In genomic region chr13:27847669-27848068, GRCh38 we compare ENCODE assay signal across 10 cellular contexts. TPM values are rescaled to one million over a fixed set of nuclear protein-coding genes. Genes with fewer than 3 reads are reported as not detected.
"Had no signal": no experiment of that assay in that cellular context is flagged by ENCODE, and none has a peak within 500 bp of the region (broad histone marks: within the 10 kb centered on the region; RNA-seq: fewer than 3 reads in every experiment).

No MANE protein-coding gene starts in this region.

- H3K4me1 ChIP-seq: HAP-1 had no signal

- H3K36me3 ChIP-seq: HAP-1 had no signal

- H3K27ac ChIP-seq: GM23248 had no signal

- DNase-seq: GM23248, GOT3, H7, H9, HCEC 1CT, HFFc6 had no signal

- H3K4me3 ChIP-seq: GM23248, GM23338, HAP-1 had no signal

RNA-seq across cellular contexts. Expression of gene GSX1, which starts 55.4 kb away (rescaled TPM):
- total RNA-seq: GM23248, GM23338, H1, H4, H7, H9, HFFc6 had no signal
